Comparison of ENCODE assay signal across 30 cellular contexts in the genomic region with DNA sequence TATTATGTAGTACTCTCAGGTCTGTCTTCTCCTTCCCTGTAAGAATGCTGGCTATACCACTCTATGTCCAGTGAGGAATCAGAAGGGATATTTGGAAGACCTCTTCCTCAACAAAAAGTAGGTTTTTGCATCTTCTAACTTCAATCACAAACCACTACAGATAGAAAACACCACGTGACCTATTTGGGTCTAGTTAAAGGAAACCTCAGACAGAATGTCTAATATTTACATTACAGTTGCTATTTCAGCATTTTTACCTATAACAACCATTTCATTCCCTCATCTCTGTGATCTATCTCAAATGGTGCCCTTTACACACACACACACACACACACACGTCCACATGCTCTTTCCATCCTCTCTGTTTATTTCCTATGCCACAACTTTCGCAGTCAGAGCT. TPM values are rescaled to one million over a fixed set of nuclear protein-coding genes. Genes with fewer than 3 reads are reported as not detected.
A peak's percentile ranks its signal among the peaks of the same experiment; 100 is the strongest.
DNase-seq lines count a peak whose midpoint lies in the region; ATAC-seq, FAIRE-seq and TF ChIP-seq lines count a peak whose summit lies in the region.
"Had no signal": no experiment of that assay in that cellular context is flagged by ENCODE, and none has a peak within 500 bp of the region (broad histone marks: within the 10 kb centered on the region; RNA-seq: fewer than 3 reads in every experiment).

No MANE protein-coding gene starts in this region.

- no peak overlapping the region for H3K14ac ChIP-seq in H9 (ENCODE audit: insufficient read depth, low read length)

- no peak overlapping the region for H2BK5ac ChIP-seq in H9 (ENCODE audit: insufficient read length, low read length)

- H3K56ac ChIP-seq in H9 (ENCODE audit: insufficient read length, low read depth, low read length) = no peak overlapping the region

- POLR2A ChIA-PET in OCI-LY7 (lab: Charles Lee) = interaction anchor here (0.5 to 1.4 kb wide), 3 partner anchors 26 to 204 kb away, joined by 3 to 4 read pairs (median 3); no protein-coding TSS in a partner anchor

- H2BK120ac ChIP-seq in H9 (ENCODE audit: low read depth, low read length, poor library complexity, severe bottlenecking) = no peak overlapping the region

- no peak overlapping the region for H2BK20ac ChIP-seq in H9 (ENCODE audit: low read depth, low read length, poor library complexity, severe bottlenecking)

- H2BK12ac ChIP-seq in H9 (ENCODE audit: insufficient read length, low read depth, low read length) = no peak overlapping the region

- no peak overlapping the region for H3K4ac ChIP-seq in H9 (ENCODE audit: low read depth, low read length)

- no peaks in the 10 kb centered on the region for H4K20me1 ChIP-seq in OCI-LY7 (ENCODE audit: insufficient read depth, low read length)
- H4K20me1 ChIP-seq in H9 (ENCODE audit: control insufficient read depth, insufficient read depth, insufficient read length) = no peaks in the 10 kb centered on the region
- H4K20me1 ChIP-seq: BLaER1 had no signal

- H3K9ac ChIP-seq in H9 (ENCODE audit: extremely low read depth, insufficient read length, low read length) = no peak overlapping the region
- H3K9ac ChIP-seq: BLaER1, GM23248 had no signal

- H2AK5ac ChIP-seq in H9 (ENCODE audit: insufficient read length, low read length) = no peak overlapping the region

- H4K8ac ChIP-seq in H9 (replicated peaks; ENCODE audit: insufficient read length, low read depth, low read length) = no peak overlapping the region

- no peak for TF ChIP-seq CTCF in OCI-LY7 (conservative IDR thresholded peaks at IDR 0.05; ENCODE audit: low read length)
- no peak for TF ChIP-seq CTCF in sigmoid colon (IDR thresholded peaks at IDR 0.05)
- TF ChIP-seq CTCF in H9 (conservative IDR thresholded peaks at IDR 0.05) = no peak
- TF ChIP-seq CTCF in D721Med (IDR thresholded peaks at IDR 0.05; ENCODE audit: insufficient read depth, missing control alignments) = no peak

- intact Hi-C loops in OCI-LY7 (cut with micrococcal nuclease; ENCODE audit: unreplicated experiment) (no loop called here), sigmoid colon (cut with DNase I) (no loop called here)

- H2AFZ ChIP-seq in OCI-LY7 (ENCODE audit: low read length) = peak overlapping the region; percentile 16; the same call in 1 of the 2 replicates
- H2AFZ ChIP-seq in H9 (ENCODE audit: low read length) = no peak overlapping the region
- H2AFZ ChIP-seq: GM23248 had no signal

- no peak overlapping the region for H3K4me2 ChIP-seq in OCI-LY7 (ENCODE audit: low read length)
- no peak overlapping the region for H3K4me2 ChIP-seq in H9 (ENCODE audit: insufficient read depth, insufficient read length, low read length)
- H3K4me2 ChIP-seq: BLaER1 had no signal

- no peak overlapping the region for H2BK15ac ChIP-seq in H9 (ENCODE audit: low read depth, low read length)

- H3K9me3 Mint-ChIP-seq in CD4-positive, CD25-positive, alpha-beta regulatory T cell = no peaks in the 10 kb centered on the region
- no peaks in the 10 kb centered on the region for H3K9me3 Mint-ChIP-seq in H9
- H3K9me3 Mint-ChIP-seq: CD8-positive, alpha-beta T cell had no signal

- FAIRE-seq in D721Med (lab: Jason Lieb, UNC) = no peak
- FAIRE-seq: A204.1, GM18507, HTR-8/SVneo had no signal

- WGBS in sigmoid colon, 2 donors = 62 to 81% methylated on average over 3 of the region's 3 CpGs
- no CpG with 5 or more reads among the region's 3 CpGs for WGBS in H9 (ENCODE audit: extremely low coverage, insufficient read length, low lambda C conversion rate)

- no peaks in the 10 kb centered on the region for H3K36me3 ChIP-seq in CD4-positive, CD25-positive, alpha-beta regulatory T cell (ENCODE audit: control insufficient read depth, insufficient read depth, low read length)
- H3K36me3 ChIP-seq in OCI-LY7 (ENCODE audit: insufficient read depth, low read length) (no peaks in the 10 kb centered on the region), sigmoid colon (no peaks in the 10 kb centered on the region)
- H3K36me3 ChIP-seq in effector memory CD4-positive, alpha-beta T cell (ENCODE audit: control insufficient read depth, insufficient read depth, low read length) = no peaks in the 10 kb centered on the region
- H3K36me3 ChIP-seq: BLaER1, Peyer's patch had no signal

- no peak overlapping the region for H3K4me3 Mint-ChIP-seq in CD4-positive, CD25-positive, alpha-beta regulatory T cell
- H3K4me3 Mint-ChIP-seq in H9 = no peak overlapping the region
- H3K4me3 Mint-ChIP-seq: CD8-positive, alpha-beta T cell had no signal

- peak in 2 of 3 donors; percentile 44 to 56 for DNase-seq in CD4-positive, CD25-positive, alpha-beta regulatory T cell
- DNase-seq in OCI-LY7 (ENCODE audit: low spot score) (no peak), sigmoid colon (no peak), H9 (no peak), D721Med (ENCODE audit: insufficient read length, low spot score) (no peak)
- no peak for DNase-seq in effector memory CD4-positive, alpha-beta T cell
- DNase-seq: Caco-2; CD8-positive, alpha-beta T cell; DMS 273 treated with DMSO at 0.1 percent for 48 hours; DMS79; GM23248; H7; KG1; NCI-H1092 treated with DMSO at 0.1 percent for 48 hours; NCI-H1436; NCI-H187; NCI-H2081 treated with DMSO at 0.1 percent for 48 hours; NCI-H2171; NCI-H345; NCI-H510A treated with DMSO at 0.1 percent for 48 hours; OCI-M1; Peyer's patch; SIG-M5 had no signal

- no peak overlapping the region for H3K18ac ChIP-seq in H9 (ENCODE audit: insufficient read length, low read depth, low read length)

- H3K4me1 ChIP-seq in CD4-positive, CD25-positive, alpha-beta regulatory T cell (ENCODE audit: control insufficient read depth, insufficient read depth, low read length, poor library complexity, severe bottlenecking) = peaks cover 69% of the 10 kb centered on the region
- peaks cover 56% of the 10 kb centered on the region for H3K4me1 ChIP-seq in OCI-LY7 (ENCODE audit: insufficient read depth, low read length, poor library complexity, severe bottlenecking)
- peaks cover 54% of the 10 kb centered on the region for H3K4me1 ChIP-seq in effector memory CD4-positive, alpha-beta T cell (ENCODE audit: control insufficient read depth, insufficient read depth, low read length, poor library complexity, severe bottlenecking)
- H3K4me1 ChIP-seq in sigmoid colon = peaks cover 0 to 90% (median 75%) of the 10 kb centered on the region in 4 donors
- H3K4me1 ChIP-seq in H9 (ENCODE audit: insufficient read depth, low read length) = no peaks in the 10 kb centered on the region

- no peak overlapping the region for H3T11ph ChIP-seq in H9 (ENCODE audit: low read length)

- no peak overlapping the region for H3K23ac ChIP-seq in H9 (ENCODE audit: insufficient read length, low read depth, low read length)

- H3K23me2 ChIP-seq in H9 (ENCODE audit: insufficient read length, low read depth, low read length, poor library complexity, severe bottlenecking) = no peaks in the 10 kb centered on the region

- H3K4me3 ChIP-seq in CD4-positive, CD25-positive, alpha-beta regulatory T cell (ENCODE audit: low read depth, low read length) = peak overlapping the region; percentile 64
- H3K4me3 ChIP-seq in OCI-LY7 (ENCODE audit: low read depth, low read length, poor library complexity, severe bottlenecking) = no peak overlapping the region
- peak overlapping the region; percentile 8 for H3K4me3 ChIP-seq in effector memory CD4-positive, alpha-beta T cell (ENCODE audit: insufficient read depth, low read depth, low read length, poor library complexity, severe bottlenecking)
- H3K4me3 ChIP-seq in sigmoid colon = no peak overlapping the region
- H3K4me3 ChIP-seq: BLaER1, GM23248, Peyer's patch, SK-N-MC had no signal

- no peak for TF ChIP-seq EP300 in sigmoid colon (IDR thresholded peaks at IDR 0.05)

- H3K27me3 ChIP-seq in CD4-positive, CD25-positive, alpha-beta regulatory T cell (ENCODE audit: control insufficient read depth, insufficient read depth, low read length) = no peaks in the 10 kb centered on the region
- no peaks in the 10 kb centered on the region for H3K27me3 ChIP-seq in effector memory CD4-positive, alpha-beta T cell (replicated peaks; ENCODE audit: control insufficient read depth, insufficient read depth, low read length, poor library complexity, severe bottlenecking)
- no peaks in the 10 kb centered on the region for H3K27me3 ChIP-seq in sigmoid colon
- H3K27me3 ChIP-seq in H9 (ENCODE audit: insufficient read depth, low read length) = no peaks in the 10 kb centered on the region
- H3K27me3 ChIP-seq: BLaER1, Peyer's patch had no signal

- H3K27ac ChIP-seq in CD4-positive, CD25-positive, alpha-beta regulatory T cell (ENCODE audit: insufficient read depth, low read length, poor library complexity, severe bottlenecking) = no peak overlapping the region
- H3K27ac ChIP-seq in OCI-LY7 (ENCODE audit: low read depth, low read length, poor library complexity, severe bottlenecking) (no peak overlapping the region), sigmoid colon (peak overlapping the region in 3 of 4 donors; percentile 93 to 95 (median 94)), H9 (ENCODE audit: insufficient read length, low read depth, low read length) (no peak overlapping the region)
- H3K27ac ChIP-seq in effector memory CD4-positive, alpha-beta T cell (ENCODE audit: insufficient read depth, low read length, poor library complexity, severe bottlenecking) = no peak overlapping the region
- H3K27ac ChIP-seq: BLaER1, GM23248, SK-N-MC had no signal

- H3K9me2 ChIP-seq in OCI-LY7 (ENCODE audit: insufficient read depth, low read length) = no peaks in the 10 kb centered on the region

- no peak overlapping the region for H4K91ac ChIP-seq in H9 (ENCODE audit: insufficient read length, low read depth, low read length)

- CTCF ChIA-PET in OCI-LY7 (lab: Charles Lee; ENCODE audit: unreplicated experiment) = interaction anchor here (0.7 kb wide), 1 partner anchor 236 kb away, joined by 5 read pairs; no protein-coding TSS in a partner anchor

- H3K79me2 ChIP-seq in OCI-LY7 (ENCODE audit: insufficient read depth, low read depth, low read length) (no peaks in the 10 kb centered on the region), H9 (ENCODE audit: insufficient read depth, low read length) (no peaks in the 10 kb centered on the region)

- no peaks in the 10 kb centered on the region for H3K27me3 Mint-ChIP-seq in CD4-positive, CD25-positive, alpha-beta regulatory T cell
- peaks cover 3% of the 10 kb centered on the region for H3K27me3 Mint-ChIP-seq in H9 (ENCODE audit: low read depth)

- no peak overlapping the region for H4K5ac ChIP-seq in H9 (ENCODE audit: insufficient read length, low read depth, low read length)

- no peak overlapping the region for H3K27ac Mint-ChIP-seq in CD4-positive, CD25-positive, alpha-beta regulatory T cell
- no peak overlapping the region for H3K27ac Mint-ChIP-seq in H9
- H3K27ac Mint-ChIP-seq: CD8-positive, alpha-beta T cell had no signal

- H3K9me3 ChIP-seq in CD4-positive, CD25-positive, alpha-beta regulatory T cell (ENCODE audit: control insufficient read depth in 2 of 2, low read length in 2 of 2) = no peaks in the 10 kb centered on the region
- H3K9me3 ChIP-seq in OCI-LY7 (ENCODE audit: low read length) (no peaks in the 10 kb centered on the region), sigmoid colon (no peaks in the 10 kb centered on the region), H9 (ENCODE audit: control insufficient read depth, low read depth, low read length) (no peaks in the 10 kb centered on the region)
- H3K9me3 ChIP-seq in effector memory CD4-positive, alpha-beta T cell (ENCODE audit: control insufficient read depth, low read length) = no peaks in the 10 kb centered on the region
- H3K9me3 ChIP-seq: BLaER1, Caco-2, Peyer's patch had no signal

- H3K79me1 ChIP-seq in H9 (ENCODE audit: insufficient read depth, low read depth, low read length, poor library complexity, severe bottlenecking) = no peaks in the 10 kb centered on the region

- TF ChIP-seq POLR2A in sigmoid colon (IDR thresholded peaks at IDR 0.05) = no peak

- no peak for ATAC-seq in CD4-positive, CD25-positive, alpha-beta regulatory T cell (ENCODE audit: low read depth in 2 of 2)
- no peak for ATAC-seq in HG02610 (IDR thresholded peaks at IDR 0.05; ENCODE audit: unreplicated experiment)
- ATAC-seq: CD8-positive, alpha-beta T cell had no signal

- H3K36me3 Mint-ChIP-seq in CD4-positive, CD25-positive, alpha-beta regulatory T cell = no peaks in the 10 kb centered on the region
- H3K36me3 Mint-ChIP-seq in H9 (ENCODE audit: insufficient read depth in 1 of 3, low read depth in 3 of 3) = no peaks in the 10 kb centered on the region
- H3K36me3 Mint-ChIP-seq: CD8-positive, alpha-beta T cell had no signal

- peaks cover 5 to 49% (median 24%) of the 10 kb centered on the region in 4 donors for H3K4me1 Mint-ChIP-seq in CD4-positive, CD25-positive, alpha-beta regulatory T cell
- H3K4me1 Mint-ChIP-seq in H9 = peaks cover 10% of the 10 kb centered on the region in 2 experiments

- BruUV-seq in OCI-LY7 (replicated peaks; lab: Mats Ljungman, UMichigan) = no TSS peak

RNA-seq across cellular contexts. Expression of gene ADORA3, which starts 7.9 kb away (rescaled TPM):
- not detected for total RNA-seq in CD4-positive, CD25-positive, alpha-beta regulatory T cell
- not detected for polyA plus RNA-seq in CD4-positive, CD25-positive, alpha-beta regulatory T cell
- total RNA-seq in OCI-LY7 (2014; rRNA removed; shearing (Covaris generic)) = not detected in 2 replicates
- total RNA-seq in OCI-LY7 (2022) (0.17 TPM in 1 of 2 replicates, not detected in the other), sigmoid colon (10 to 100 TPM in 2 of 4 donors, 1 to 10 TPM in 2; 3.0 to 12.8 (median 10.4) TPM), H9 (2021) (not detected in 2 replicates)
- 10 to 100 TPM in 1 of 3 donors, 1 to 10 TPM in 2; 3.0 to 20.6 (median 5.4) TPM for polyA plus RNA-seq in sigmoid colon
- total RNA-seq: Caco-2; CD8-positive, alpha-beta T cell; GM23248; H7 had no signal
- polyA plus RNA-seq: AG04450, GM23248 had no signal

RNA-seq across cellular contexts. Expression of gene TMIGD3, which starts 7.9 kb away (rescaled TPM):
- not detected for total RNA-seq in CD4-positive, CD25-positive, alpha-beta regulatory T cell
- polyA plus RNA-seq in CD4-positive, CD25-positive, alpha-beta regulatory T cell = not detected
- total RNA-seq in OCI-LY7 (2014; rRNA removed; shearing (Covaris generic)) = not detected in 2 replicates
- not detected in 2 replicates for total RNA-seq in OCI-LY7 (2022)
- total RNA-seq in sigmoid colon = 1 to 10 TPM; 1.9 to 7.5 (median 5.1) TPM
- polyA plus RNA-seq in sigmoid colon = 10 to 100 TPM in 1 of 3 donors, 1 to 10 TPM in 2; 3.4 to 29.8 (median 6.6) TPM
- not detected in 2 replicates for total RNA-seq in H9 (2021)
- total RNA-seq: CD8-positive, alpha-beta T cell; GM23248 had no signal
- polyA plus RNA-seq: AG04450, GM23248 had no signal

RNA-seq across cellular contexts. Expression of gene C1orf162, which starts 37.6 kb away (rescaled TPM):
- total RNA-seq in CD4-positive, CD25-positive, alpha-beta regulatory T cell = 22.4 TPM
- polyA plus RNA-seq in CD4-positive, CD25-positive, alpha-beta regulatory T cell = 100 to 1,000 TPM in 1 of 4 donors, 10 to 100 TPM in 3; 45.4 to 111 (median 65.8) TPM
- 0.39 and 1.3 TPM in 2 replicates for total RNA-seq in OCI-LY7 (2014; rRNA removed; shearing (Covaris generic))
- 1.1 and 1.4 TPM in 2 replicates for total RNA-seq in OCI-LY7 (2022)
- total RNA-seq in sigmoid colon = 10 to 100 TPM; 15.7 to 31.0 (median 21.5) TPM
- polyA plus RNA-seq in sigmoid colon = 10 to 100 TPM; 22.8 to 27.0 (median 24.3) TPM
- total RNA-seq in H9 (2021) = 0.35 TPM in 1 of 2 replicates, not detected in the other
- total RNA-seq: GM23248 had no signal

Comparison
In these comparisons a context has a peak if more than half of its experiments do, and no peak if none do; other contexts are left out.
1. DNase-seq: peak in CD4-positive, CD25-positive, alpha-beta regulatory T cell (2 of 3); none in OCI-LY7 (single experiment), effector memory CD4-positive, alpha-beta T cell (0 of 3), sigmoid colon (single experiment), H9 (single experiment) and D721Med (single experiment).
2. H3K27ac ChIP-seq: peak in sigmoid colon (3 of 4); none in CD4-positive, CD25-positive, alpha-beta regulatory T cell (single experiment), OCI-LY7 (single experiment), effector memory CD4-positive, alpha-beta T cell (single experiment) and H9 (single experiment).
3. H3K4me3 ChIP-seq: peak in CD4-positive, CD25-positive, alpha-beta regulatory T cell (single experiment) and effector memory CD4-positive, alpha-beta T cell (single experiment); none in OCI-LY7 (single experiment) and sigmoid colon (0 of 4).